In the genomic region with DNA sequence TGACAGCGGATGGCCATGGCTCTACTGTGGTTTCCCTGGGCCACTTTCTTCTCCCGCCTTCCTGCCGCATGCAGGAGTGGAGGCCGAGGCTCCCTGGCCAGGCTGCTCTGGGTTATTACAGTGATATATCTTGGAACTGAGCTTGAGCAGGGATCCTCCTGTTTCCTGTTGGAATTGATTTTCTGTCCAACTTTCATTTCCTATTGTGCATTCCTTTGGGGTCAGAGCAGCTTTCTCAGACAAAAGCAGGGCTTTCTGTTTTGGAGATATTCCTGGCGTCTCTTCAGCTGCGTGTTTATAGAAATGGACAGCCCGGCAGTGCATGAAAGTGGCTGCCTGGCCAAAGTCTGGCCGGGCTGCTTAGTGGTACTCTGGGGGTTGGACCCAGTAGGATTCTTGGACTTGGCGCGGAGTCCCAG, we compare ENCODE assay signal across 13 cellular contexts.
DNase-seq lines count a peak whose midpoint lies in the region; ATAC-seq, FAIRE-seq and TF ChIP-seq lines count a peak whose summit lies in the region.
"Had no signal": no experiment of that assay in that cellular context is flagged by ENCODE, and none has a peak within 500 bp of the region (broad histone marks: within the 10 kb centered on the region; RNA-seq: fewer than 3 reads in every experiment).

No MANE protein-coding gene starts in this region.

- TF ChIP-seq RAD21 in HepG2 (CRISPR knock-in tag; IDR thresholded peaks at IDR 0.05) = no peak

- FAIRE-seq in endothelial cell of umbilical vein (lab: Jason Lieb, UNC) = no peak
- FAIRE-seq in HepG2 (lab: Jason Lieb, UNC) = no peak
- FAIRE-seq: kidney had no signal

- H3K79me2 ChIP-seq in endothelial cell of umbilical vein (ENCODE audit: control insufficient read depth, insufficient read depth, low read length) (no peaks in the 10 kb centered on the region), HepG2 (ENCODE audit: insufficient read depth, low read length) (no peaks in the 10 kb centered on the region)

- H3K27ac ChIP-seq in endothelial cell of umbilical vein (ENCODE audit: insufficient read depth, low read depth, low read length) (no peak overlapping the region), HepG2 (ENCODE audit: extremely low read length, insufficient read depth, low read length) (no peak overlapping the region), upper lobe of right lung (no peak overlapping the region)
- H3K27ac ChIP-seq: SJCRH30, VCaP had no signal

- ATAC-seq in SK-N-SH treated with all-trans-retinoic acid at 6 μM for 48 hours (peak; percentile 80), HepG2 (peak; percentile 72), upper lobe of right lung (peak; percentile 34), HG02798 (IDR thresholded peaks at IDR 0.05; ENCODE audit: poor library complexity, unreplicated experiment) (no peak)
- ATAC-seq: HCT116 had no signal

- in situ Hi-C loops in HepG2 (cut with HindIII; ENCODE audit: extremely low pct_ligation_motif_present, low pct_unique_long_range_greater_than_20kb) = no loop called here

- 73% methylated on average over 10 of the region's 10 CpGs for WGBS in HepG2 (ENCODE audit: low lambda C conversion rate)

- H3K9ac ChIP-seq in endothelial cell of umbilical vein (replicated peaks; ENCODE audit: extremely low read depth, insufficient read depth, low read length) (no peak overlapping the region), HepG2 (ENCODE audit: insufficient read depth, low read depth, low read length) (no peak overlapping the region)

- TF ChIP-seq EP300 in HepG2 (IDR thresholded peaks at IDR 0.05; ENCODE audit: low read depth in 2 of 2, low read length in 2 of 2) (no peak), HepG2 (CRISPR knock-in tag; IDR thresholded peaks at IDR 0.05; ENCODE audit: borderline replicate concordance) (no peak)

- intact Hi-C loops in endothelial cell of umbilical vein (cut with micrococcal nuclease) (no loop called here), HepG2 (cut with micrococcal nuclease; ENCODE audit: unreplicated experiment) (no loop called here), upper lobe of right lung (cut with DNase I) (no loop called here)

- POLR2A ChIA-PET in endothelial cell of umbilical vein (lab: Charles Lee) = no interaction called here
- POLR2A ChIA-PET in HepG2 (lab: Yijun Ruan, JAX) = no interaction called here

- H3K9me3 ChIP-seq in endothelial cell of umbilical vein (replicated peaks; ENCODE audit: control insufficient read depth, insufficient read depth, low read length) = no peaks in the 10 kb centered on the region
- no peaks in the 10 kb centered on the region for H3K9me3 ChIP-seq in HepG2 (ENCODE audit: low read length)
- H3K9me3 ChIP-seq in upper lobe of right lung = no peaks in the 10 kb centered on the region
- H3K9me3 ChIP-seq: SJCRH30 had no signal

- H4K20me1 ChIP-seq in endothelial cell of umbilical vein (replicated peaks; ENCODE audit: control insufficient read depth, extremely low read depth, insufficient read depth, low read length) (no peaks in the 10 kb centered on the region), HepG2 (ENCODE audit: insufficient read depth, low read length) (no peaks in the 10 kb centered on the region)

- H2AFZ ChIP-seq in endothelial cell of umbilical vein (ENCODE audit: low read depth, low read length) (no peak overlapping the region), HepG2 (ENCODE audit: low read length) (no peak overlapping the region)

- no TSS peak for BruUV-seq in endothelial cell of umbilical vein (replicated peaks; lab: Mats Ljungman, UMichigan)
- BruUV-seq in HepG2 (replicated peaks; lab: Mats Ljungman, UMichigan) = no TSS peak

- CTCF ChIA-PET in endothelial cell of umbilical vein (lab: Charles Lee) (no interaction called here), HepG2 (lab: Yijun Ruan, JAX; ENCODE audit: low intra/inter-chr PET ratio, low total read pairs) (no interaction called here)

- TF ChIP-seq POLR2A in endothelial cell of umbilical vein (IDR thresholded peaks at IDR 0.05; ENCODE audit: low read depth, low read length) (no peak), HepG2 (IDR thresholded peaks at IDR 0.05; ENCODE audit: insufficient read depth in 1 of 2, low read depth in 2 of 2, low read length in 2 of 2) (no peak)

- H3K4me2 ChIP-seq in endothelial cell of umbilical vein (ENCODE audit: insufficient read depth, low read length) = no peak overlapping the region
- no peak overlapping the region for H3K4me2 ChIP-seq in HepG2 (ENCODE audit: low read depth, low read length)

- DNase-seq in endothelial cell of umbilical vein (ENCODE audit: low read depth, low spot score) (peak; percentile 34), HepG2 (ENCODE audit: low spot score) (no peak), upper lobe of right lung (no peak), HuH-7 (ENCODE audit: low spot score) (no peak), NCI-H187 treated with DMSO at 0.1 percent for 48 hours (lab: John Stamatoyannopoulos, UW) (no peak)
- DNase-seq: activated CD8-positive, alpha-beta memory T cell treated with anti-CD3 and anti-CD28 coated beads, Interleukin-2, amount 50 U/mL, for 4 hours; activated naive CD8-positive, alpha-beta T cell treated with anti-CD3 and anti-CD28 coated beads for 36 hours; kidney; SJCRH30 had no signal

- H3K4me3 ChIP-seq in endothelial cell of umbilical vein (replicated peaks in 1 of 3; ENCODE audit: insufficient read depth in 1 of 3, low read depth in 1 of 3, low read length in 3 of 3) (no peak overlapping the region), HepG2 (replicated peaks in 1 of 3; ENCODE audit: insufficient read depth in 1 of 3, low read depth in 2 of 3, low read length in 3 of 3) (no peak overlapping the region), upper lobe of right lung (no peak overlapping the region)
- H3K4me3 ChIP-seq: SJCRH30 had no signal

- dilution Hi-C loops in endothelial cell of umbilical vein (cut with MboI; ENCODE audit: extremely low pct_ligation_motif_present, low sequenced_read_pairs) = no loop called here

- no peaks in the 10 kb centered on the region for H3K36me3 ChIP-seq in endothelial cell of umbilical vein (ENCODE audit: control insufficient read depth in 2 of 2, extremely low read depth in 1 of 2, insufficient read depth in 2 of 2, low read length in 2 of 2)
- no peaks in the 10 kb centered on the region for H3K36me3 ChIP-seq in HepG2 (replicated peaks in 1 of 2; ENCODE audit: control insufficient read depth in 1 of 2, insufficient read depth in 2 of 2, low read length in 2 of 2)
- H3K36me3 ChIP-seq in upper lobe of right lung = no peaks in the 10 kb centered on the region
- H3K36me3 ChIP-seq: SJCRH30 had no signal

- H3K9me1 ChIP-seq in endothelial cell of umbilical vein (replicated peaks; ENCODE audit: control insufficient read depth, extremely low read depth, insufficient read depth, low read length) = no peaks in the 10 kb centered on the region

- H3K4me1 ChIP-seq in endothelial cell of umbilical vein (ENCODE audit: control insufficient read depth, extremely low read depth, insufficient read depth, low read length) (no peaks in the 10 kb centered on the region), HepG2 (ENCODE audit: insufficient read depth, low read length) (peaks cover 5% of the 10 kb centered on the region; the same call in 1 of the 2 replicates), upper lobe of right lung (peaks cover 8% of the 10 kb centered on the region)

- TF ChIP-seq CTCF in endothelial cell of umbilical vein (IDR thresholded peaks at IDR 0.05; ENCODE audit: extremely low read depth in 1 of 2, insufficient read depth in 1 of 2, low read depth in 1 of 2, low read length in 2 of 2) = no peak
- TF ChIP-seq CTCF in HepG2 (CRISPR knock-in tag; IDR thresholded peaks at IDR 0.05) = no peak
- TF ChIP-seq CTCF in upper lobe of right lung (IDR thresholded peaks at IDR 0.05) = no peak

- no peaks in the 10 kb centered on the region for H3K27me3 ChIP-seq in endothelial cell of umbilical vein (ENCODE audit: control insufficient read depth in 2 of 2, insufficient read depth in 2 of 2, low read length in 2 of 2)
- no peaks in the 10 kb centered on the region; a peak in 1 of 5 replicates for H3K27me3 ChIP-seq in HepG2 (ENCODE audit: control insufficient read depth in 1 of 2, insufficient read depth in 2 of 2, low read length in 2 of 2)
- H3K27me3 ChIP-seq in upper lobe of right lung = no peaks in the 10 kb centered on the region
- H3K27me3 ChIP-seq: SJCRH30 had no signal

TF ChIP-seq in SK-N-SH treated with all-trans-retinoic acid at 6 μM for 48 hours, 23 proteins besides CTCF, POLR2A, EP300 and RAD21:
- 0 out of 2 replicates have a peak, but pooled peaks have one; percentile 22 for TF ChIP-seq RARB (CRISPR knock-in tag; IDR thresholded peaks at IDR 0.05)
- peak; percentile 90 for TF ChIP-seq TOX (CRISPR knock-in tag; IDR thresholded peaks at IDR 0.05; ENCODE audit: borderline replicate concordance)
- peak; percentile 76; the same call in 1 of the 2 replicates for TF ChIP-seq CSDC2 (CRISPR knock-in tag; IDR thresholded peaks at IDR 0.05)
- no peak for TF ChIP-seq ZNF70 (CRISPR knock-in tag; IDR thresholded peaks at IDR 0.05)

TF ChIP-seq in endothelial cell of umbilical vein, 7 proteins besides CTCF, POLR2A, EP300 and RAD21 (continues in another document):
- no peak for TF ChIP-seq MAX (IDR thresholded peaks at IDR 0.05; ENCODE audit: insufficient read depth, insufficient read length)
- no peak for TF ChIP-seq POLR2AphosphoS5 (IDR thresholded peaks at IDR 0.05; ENCODE audit: insufficient read depth, low read depth, low read length)
- TF ChIP-seq GATA2 (IDR thresholded peaks at IDR 0.05; ENCODE audit: insufficient read depth, insufficient read length, low read depth, low read length) = no peak
- TF ChIP-seq MYC (IDR thresholded peaks at IDR 0.05; ENCODE audit: low read depth, low read length) = no peak
- no peak for TF ChIP-seq JUN (IDR thresholded peaks at IDR 0.05; ENCODE audit: borderline replicate concordance, insufficient read depth, insufficient read length, low read depth)
- no peak for TF ChIP-seq EZH2 (IDR thresholded peaks at IDR 0.05; ENCODE audit: borderline replicate concordance, low read depth, low read length, severe bottlenecking)

TF ChIP-seq in HepG2, 621 proteins besides CTCF, POLR2A, EP300 and RAD21 (continues in another document):
- TF ChIP-seq, protein P1, sequence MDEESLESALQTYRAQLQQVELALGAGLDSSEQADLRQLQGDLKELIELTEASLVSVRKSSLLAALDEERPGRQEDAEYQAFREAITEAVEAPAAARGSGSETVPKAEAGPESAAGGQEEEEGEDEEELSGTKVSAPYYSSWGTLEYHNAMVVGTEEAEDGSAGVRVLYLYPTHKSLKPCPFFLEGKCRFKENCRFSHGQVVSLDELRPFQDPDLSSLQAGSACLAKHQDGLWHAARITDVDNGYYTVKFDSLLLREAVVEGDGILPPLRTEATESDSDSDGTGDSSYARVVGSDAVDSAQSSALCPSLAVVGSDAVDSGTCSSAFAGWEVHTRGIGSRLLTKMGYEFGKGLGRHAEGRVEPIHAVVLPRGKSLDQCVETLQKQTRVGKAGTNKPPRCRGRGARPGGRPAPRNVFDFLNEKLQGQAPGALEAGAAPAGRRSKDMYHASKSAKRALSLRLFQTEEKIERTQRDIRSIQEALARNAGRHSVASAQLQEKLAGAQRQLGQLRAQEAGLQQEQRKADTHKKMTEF (CRISPR knock-in tag; IDR thresholded peaks at IDR 0.05) = no peak
- no peak for TF ChIP-seq SMAD1 (CRISPR knock-in tag; IDR thresholded peaks at IDR 0.05; ENCODE audit: borderline replicate concordance, low read depth)
